In the genomic region with DNA sequence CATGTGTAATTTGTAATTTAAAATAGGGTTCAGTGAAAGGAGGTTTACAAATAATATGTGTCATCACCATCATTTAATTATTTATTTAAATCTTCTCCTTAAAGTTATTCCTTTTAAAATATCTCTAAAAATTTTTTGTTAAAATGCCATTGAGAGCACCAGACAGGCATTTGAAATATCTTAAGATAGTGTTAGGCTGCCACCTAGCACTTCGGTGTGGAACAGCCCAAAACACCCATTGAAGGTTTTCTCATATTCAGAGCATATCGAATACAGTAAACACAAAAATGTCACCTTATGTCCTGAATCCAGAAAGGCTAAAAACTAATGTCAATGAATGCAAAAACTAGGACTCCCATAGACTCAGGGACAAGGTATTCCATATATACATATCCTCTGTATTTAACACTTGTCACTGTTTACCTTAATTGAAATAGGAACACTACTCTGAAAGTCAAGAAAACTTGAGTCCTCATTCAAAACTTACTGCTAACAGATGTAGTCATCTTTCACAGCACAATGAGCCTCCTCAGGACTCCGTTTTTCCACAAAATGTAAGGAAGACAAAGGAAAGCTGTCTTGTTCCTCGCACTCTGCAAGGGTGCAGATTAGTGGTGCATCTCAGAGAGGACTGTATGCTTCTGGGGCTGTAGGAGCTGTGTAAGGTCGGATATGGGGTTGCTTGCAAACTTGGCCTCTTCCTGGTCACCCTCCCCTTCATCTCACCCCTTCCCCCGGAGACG, we compare ENCODE assay signal across 8 cellular contexts.
A peak's percentile ranks its signal among the peaks of the same experiment; 100 is the strongest.
DNase-seq lines count a peak whose midpoint lies in the region; ATAC-seq, FAIRE-seq and TF ChIP-seq lines count a peak whose summit lies in the region.

No MANE protein-coding gene starts in this region.

- no peak overlapping the region for H3K4me2 ChIP-seq in GM12878 (ENCODE audit: control insufficient read depth, insufficient read depth)

- no peaks in the 10 kb centered on the region for H4K20me1 ChIP-seq in GM12878 (ENCODE audit: control insufficient read depth, insufficient read depth)

- H3K4me3 ChIP-seq in GM12878 (no peak overlapping the region), uterus (no peak overlapping the region)

- in situ Hi-C loops in GM12878 (cut with MboI), result loop anchor here (10.0 kb wide), 1 partner anchor 1284 kb away; no protein-coding TSS in a partner anchor

- H3K27me3 ChIP-seq in GM12878 (replicated peaks in 1 of 2; ENCODE audit: control insufficient read depth in 2 of 2, insufficient read depth in 2 of 2, low read length in 1 of 2) (no peaks in the 10 kb centered on the region), uterus (no peaks in the 10 kb centered on the region)

- SMC1A ChIA-PET in GM12878 (lab: Charles Lee; ENCODE audit: uncharacterized antibody, unreplicated experiment), result no interaction called here

- no TSS peak for BruUV-seq in GM12878 (replicated peaks; lab: Mats Ljungman, UMichigan)

- 6% methylated on average over 7 of the region's 7 CpGs for WGBS in GM12878 (ENCODE audit: insufficient coverage, insufficient replicate concordance, low lambda C conversion rate, missing lambda C conversion rate)

- intact Hi-C loops in GM12878 (cut with micrococcal nuclease; ENCODE audit: unreplicated experiment), result loop anchor here (5.0 kb wide), 2 partner anchors 397 to 1282 kb away; partner anchors contain the start of gene EPHA4
- intact Hi-C loops in left colon (cut with DNase I, micrococcal nuclease), result loop anchor here in 1 of 2 donors (5.0 to 10.0 kb wide), 2 partner anchors 394 to 1282 kb away; partner anchors contain the start of gene EPHA4
- intact Hi-C loops in uterus (cut with DNase I; ENCODE audit: low total_unique reads), result no loop called here

- no peaks in the 10 kb centered on the region for H3K79me2 ChIP-seq in GM12878 (ENCODE audit: control insufficient read depth, insufficient read depth, low read length)

- POLR2A ChIA-PET in HEK293T (lab: Yijun Ruan, JAX), result no interaction called here
- POLR2A ChIA-PET in GM12878 (lab: Charles Lee), result no interaction called here

- TF ChIP-seq CTCF in GM12878 (IDR thresholded peaks at IDR 0.05 in 2 of 3, conservative IDR thresholded peaks at IDR 0.05 in 1 of 3; ENCODE audit: control insufficient read depth in 2 of 3, extremely low read depth in 1 of 3, insufficient read depth in 1 of 3, low read depth in 3 of 3, low read length in 3 of 3), result peak; percentile 54 to 65 (median 54)
- TF ChIP-seq CTCF in uterus (IDR thresholded peaks at IDR 0.05), result peak; percentile 57 to 70 (median 66)

- CTCF ChIA-PET in HEK293T (lab: Yijun Ruan, JAX), result interaction anchor here (1.0 to 1.1 kb wide), 2 partner anchors 393 to 396 kb away, joined by 3 to 4 read pairs; no protein-coding TSS in a partner anchor
- CTCF ChIA-PET in GM12878 (lab: Yijun Ruan, JAX), result no interaction called here

- H3K9ac ChIP-seq in GM12878 (ENCODE audit: control insufficient read depth, insufficient read depth, low read length), result no peak overlapping the region

- H3K4me1 ChIP-seq in GM12878 (ENCODE audit: control insufficient read depth, insufficient read depth, low read length) (no peaks in the 10 kb centered on the region), uterus (no peaks in the 10 kb centered on the region)

- no peak overlapping the region for H2AFZ ChIP-seq in GM12878 (ENCODE audit: control insufficient read depth, low read depth, low read length)

- peak; percentile 73 for TF ChIP-seq RAD21 in GM12878 (IDR thresholded peaks at IDR 0.05; ENCODE audit: insufficient read depth, low read depth, low read length)

- TF ChIP-seq POLR2A in GM12878 (IDR thresholded peaks at IDR 0.05; ENCODE audit: low read depth, low read length) (no peak), uterus (IDR thresholded peaks at IDR 0.05) (no peak)

- FAIRE-seq in GM12878 (lab: Jason Lieb, UNC), result no peak

- H3K36me3 ChIP-seq in GM12878 (ENCODE audit: control insufficient read depth in 2 of 2, insufficient read depth in 2 of 2, low read length in 1 of 2) (no peaks in the 10 kb centered on the region), uterus (no peaks in the 10 kb centered on the region)

- no peak for TF ChIP-seq EP300 in GM12878 (IDR thresholded peaks at IDR 0.05; ENCODE audit: borderline replicate concordance in 1 of 2, control insufficient read depth in 1 of 2, low read depth in 2 of 2, low read length in 2 of 2)

- peak; percentile 76 for ATAC-seq in GM12878
- ATAC-seq in left colon, result peak; percentile 54

- no peaks in the 10 kb centered on the region for H3K9me3 ChIP-seq in GM12878 (replicated peaks; ENCODE audit: control insufficient read depth, insufficient read depth, low read length)
- H3K9me3 ChIP-seq in uterus, result no peaks in the 10 kb centered on the region

- DNase-seq in NCI-H2029 (lab: John Stamatoyannopoulos, UW) (peak; percentile 18), NCI-H2029 treated with DMSO at 0.1 percent for 48 hours (lab: John Stamatoyannopoulos, UW) (no peak), HEK293T (ENCODE audit: extremely low spot score) (peak; percentile 57), NCI-H2107 treated with DMSO at 0.1 percent for 48 hours (lab: John Stamatoyannopoulos, UW; ENCODE audit: unreplicated experiment) (peak; percentile 30), GM12878 (ENCODE audit: low read depth, low spot score) (no peak), left colon (peak in 1 of 2 donors; percentile 4), uterus (peak in 1 of 2 donors; percentile 15)
- no peak for DNase-seq in activated T-cell treated with anti-CD3 and anti-CD28 coated beads, Interleukin-2, amount 50 U/mL, for 48 hours

- RAD21 ChIA-PET in GM12878 (lab: Charles Lee; ENCODE audit: unreplicated experiment), result no interaction called here

- no peak overlapping the region for H3K27ac ChIP-seq in GM12878 (ENCODE audit: control insufficient read depth, insufficient read depth)
- H3K27ac ChIP-seq in uterus, result no peak overlapping the region

TF ChIP-seq in HEK293T, 16 proteins besides CTCF, POLR2A, EP300 and RAD21:
- no peak for TF ChIP-seq PKNOX1 (IDR thresholded peaks at IDR 0.05)
- TF ChIP-seq TARDBP (IDR thresholded peaks at IDR 0.05), result no peak
- TF ChIP-seq BHLHE40 (IDR thresholded peaks at IDR 0.05; ENCODE audit: borderline replicate concordance), result no peak
- no peak for TF ChIP-seq ZNF384 (IDR thresholded peaks at IDR 0.05)
- TF ChIP-seq L3MBTL2 (conservative IDR thresholded peaks at IDR 0.05), result no peak
- no peak for TF ChIP-seq FOXA1 (IDR thresholded peaks at IDR 0.05)
TF ChIP-seq in HEK293T: peak in this region for 0.

TF ChIP-seq in GM12878, 131 proteins besides CTCF, POLR2A, EP300 and RAD21:
- TF ChIP-seq ZNF592 (IDR thresholded peaks at IDR 0.05) (0 out of 2 replicates have a peak, but pooled peaks have one; percentile 23), SMC3 (IDR thresholded peaks at IDR 0.05; ENCODE audit: borderline replicate concordance, low read length) (peak; percentile 50), POLR2AphosphoS5 (IDR thresholded peaks at IDR 0.05; ENCODE audit: low read length) (no peak)

Comparison
In these comparisons a context has a peak if more than half of its experiments do, and no peak if none do; other contexts are left out.
1. DNase-seq: peak in NCI-H2029 (single experiment), HEK293T (single experiment) and NCI-H2107 treated with DMSO at 0.1 percent for 48 hours (single experiment); none in NCI-H2029 treated with DMSO at 0.1 percent for 48 hours (single experiment), GM12878 (single experiment) and activated T-cell treated with anti-CD3 and anti-CD28 coated beads, Interleukin-2, amount 50 U/mL, for 48 hours (0 of 2).